ENCODE assay signal across 1 cellular context in the genomic region with DNA sequence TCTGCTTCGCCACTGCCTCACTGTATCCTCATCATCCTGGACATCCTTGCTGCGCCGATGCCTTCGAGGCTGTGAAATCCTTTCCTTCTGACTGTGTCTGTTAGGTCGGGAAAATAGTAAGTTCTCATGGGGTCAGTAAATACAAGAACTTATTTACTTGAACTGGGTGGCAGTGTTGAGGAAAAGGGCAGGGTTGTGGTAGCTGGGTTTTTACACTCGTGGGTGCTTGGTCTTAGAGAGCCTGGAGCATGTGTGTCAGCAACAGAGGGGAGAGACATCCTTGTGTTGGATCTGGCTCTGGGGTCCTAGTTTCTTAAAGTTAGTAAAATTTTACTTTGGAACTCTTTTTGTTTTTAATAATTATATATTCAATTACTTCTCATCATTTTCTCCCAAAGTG.
TF ChIP-seq lines count a peak whose summit lies in the region.

No MANE protein-coding gene starts in this region.

TF ChIP-seq in WTC11, 78 proteins besides CTCF, POLR2A, EP300 and RAD21 (continued from another document):
- TF ChIP-seq, protein P1, sequence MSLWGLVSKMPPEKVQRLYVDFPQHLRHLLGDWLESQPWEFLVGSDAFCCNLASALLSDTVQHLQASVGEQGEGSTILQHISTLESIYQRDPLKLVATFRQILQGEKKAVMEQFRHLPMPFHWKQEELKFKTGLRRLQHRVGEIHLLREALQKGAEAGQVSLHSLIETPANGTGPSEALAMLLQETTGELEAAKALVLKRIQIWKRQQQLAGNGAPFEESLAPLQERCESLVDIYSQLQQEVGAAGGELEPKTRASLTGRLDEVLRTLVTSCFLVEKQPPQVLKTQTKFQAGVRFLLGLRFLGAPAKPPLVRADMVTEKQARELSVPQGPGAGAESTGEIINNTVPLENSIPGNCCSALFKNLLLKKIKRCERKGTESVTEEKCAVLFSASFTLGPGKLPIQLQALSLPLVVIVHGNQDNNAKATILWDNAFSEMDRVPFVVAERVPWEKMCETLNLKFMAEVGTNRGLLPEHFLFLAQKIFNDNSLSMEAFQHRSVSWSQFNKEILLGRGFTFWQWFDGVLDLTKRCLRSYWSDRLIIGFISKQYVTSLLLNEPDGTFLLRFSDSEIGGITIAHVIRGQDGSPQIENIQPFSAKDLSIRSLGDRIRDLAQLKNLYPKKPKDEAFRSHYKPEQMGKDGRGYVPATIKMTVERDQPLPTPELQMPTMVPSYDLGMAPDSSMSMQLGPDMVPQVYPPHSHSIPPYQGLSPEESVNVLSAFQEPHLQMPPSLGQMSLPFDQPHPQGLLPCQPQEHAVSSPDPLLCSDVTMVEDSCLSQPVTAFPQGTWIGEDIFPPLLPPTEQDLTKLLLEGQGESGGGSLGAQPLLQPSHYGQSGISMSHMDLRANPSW (CRISPR knock-in tag; conservative IDR thresholded peaks at IDR 0.05; ENCODE audit: low read depth) = no peak
- TF ChIP-seq ZNF416 (CRISPR knock-in tag; IDR thresholded peaks at IDR 0.05) (no peak), SOX15 (CRISPR knock-in tag; IDR thresholded peaks at IDR 0.05) (no peak), ZNF671 (CRISPR knock-in tag; IDR thresholded peaks at IDR 0.05) (no peak), JUN (CRISPR knock-in tag; IDR thresholded peaks at IDR 0.05) (no peak), EMX1 (CRISPR knock-in tag; IDR thresholded peaks at IDR 0.05) (no peak), RORB (CRISPR knock-in tag; IDR thresholded peaks at IDR 0.05) (no peak), GABPB1 (CRISPR knock-in tag; IDR thresholded peaks at IDR 0.05) (no peak), FOXK1 (CRISPR knock-in tag; IDR thresholded peaks at IDR 0.05) (no peak)
TF ChIP-seq in WTC11: peak in this region for 0.
